Comparison of ENCODE assay signal across 31 cellular contexts in the genomic region with DNA sequence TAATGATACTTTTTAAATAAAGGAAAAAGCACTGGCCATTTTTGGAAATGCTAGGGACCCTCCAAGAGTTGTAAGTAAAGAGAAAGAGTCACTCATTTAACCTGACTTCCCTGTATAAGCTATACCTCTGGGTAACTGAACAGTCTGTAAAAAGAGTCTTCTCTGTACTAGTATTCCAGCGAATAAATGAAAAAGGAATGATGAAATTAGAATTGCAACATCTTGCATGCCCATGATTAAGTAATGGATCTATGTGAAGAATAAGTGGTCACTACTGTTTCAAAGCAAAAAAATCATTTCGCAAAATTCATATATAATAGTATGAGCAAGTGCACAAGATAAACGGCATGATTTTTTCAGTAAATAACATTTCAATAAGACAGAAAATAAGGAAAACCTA.
DNase-seq lines count a peak whose midpoint lies in the region; ATAC-seq and TF ChIP-seq lines count a peak whose summit lies in the region.
"Had no signal": no experiment of that assay in that cellular context is flagged by ENCODE, and none has a peak within 500 bp of the region (broad histone marks: within the 10 kb centered on the region; RNA-seq: fewer than 3 reads in every experiment).

No MANE protein-coding gene starts in this region.

- H2BK5ac ChIP-seq in mesendoderm (ENCODE audit: low read length): no peak overlapping the region

- H3K4ac ChIP-seq in mesendoderm (ENCODE audit: low read depth, low read length): no peak overlapping the region

- no peak overlapping the region for H3K18ac ChIP-seq in mesendoderm (ENCODE audit: low read length)

- H3K9me3 ChIP-seq in osteoblast (ENCODE audit: low read depth, low read length): no peaks in the 10 kb centered on the region
- H3K9me3 ChIP-seq: gastroesophageal sphincter, ovary, SJSA1, thoracic aorta, uterus had no signal

- H3K79me1 ChIP-seq in mesendoderm (ENCODE audit: low read length): no peaks in the 10 kb centered on the region

- H2BK15ac ChIP-seq in mesendoderm (replicated peaks; ENCODE audit: low read depth): no peak overlapping the region

- no peak overlapping the region for H4K8ac ChIP-seq in mesendoderm (ENCODE audit: low read depth, low read length)

- TF ChIP-seq CTCF in osteoblast (IDR thresholded peaks at IDR 0.05; ENCODE audit: extremely low read depth, low read depth, low read length): no peak

- H3K23ac ChIP-seq in mesendoderm (ENCODE audit: low read length): no peak overlapping the region

- H3K36me3 ChIP-seq in osteoblast (ENCODE audit: insufficient read depth, low read length): no peaks in the 10 kb centered on the region
- no peaks in the 10 kb centered on the region for H3K36me3 ChIP-seq in mesendoderm (ENCODE audit: control insufficient read depth, insufficient read depth, low read length)
- H3K36me3 ChIP-seq: cardiac muscle cell, gastroesophageal sphincter, ovary, SJSA1, thoracic aorta, uterus had no signal

- no CpG with 5 or more reads among the region's 3 CpGs for WGBS in mesendoderm (ENCODE audit: extremely low coverage, insufficient coverage, low lambda C conversion rate)

- no peak overlapping the region for H4K5ac ChIP-seq in mesendoderm (ENCODE audit: low read length)

- no peak overlapping the region for H3K27ac ChIP-seq in osteoblast (ENCODE audit: low read depth, low read length)
- no peak overlapping the region for H3K27ac ChIP-seq in mesendoderm (ENCODE audit: low read depth, low read length)
- H3K27ac ChIP-seq: cardiac muscle cell, coronary artery, gastroesophageal sphincter, ovary, SJSA1, skin epidermis, thoracic aorta, uterus had no signal

- H2AFZ ChIP-seq in osteoblast (ENCODE audit: low read length): no peak overlapping the region

- H3K9ac ChIP-seq in mesendoderm (ENCODE audit: low read length): no peak overlapping the region

- H3K79me2 ChIP-seq in osteoblast (ENCODE audit: insufficient read depth, low read length): peaks cover 5% of the 10 kb centered on the region
- no peaks in the 10 kb centered on the region for H3K79me2 ChIP-seq in mesendoderm (ENCODE audit: control insufficient read depth, insufficient read depth, low read length)

- peak; percentile 2 for DNase-seq in NOMO-1 treated with DMSO at 0.1 percent for 48 hours (lab: John Stamatoyannopoulos, UW; ENCODE audit: unreplicated experiment)
- no peak for DNase-seq in NOMO-1 (lab: John Stamatoyannopoulos, UW; ENCODE audit: unreplicated experiment in 2 of 2)
- DNase-seq in NCI-H460 (ENCODE audit: extremely low read depth, low read depth): peak; percentile 67
- DNase-seq in fibroblast of peridontal ligament (ENCODE audit: extremely low read depth): peak; percentile 55
- DNase-seq in osteoblast (ENCODE audit: insufficient read length, low spot score, missing footprints): peak; percentile 21
- no peak for DNase-seq in SIG-M5 treated with dmso at 0.1 percent for 504 hours (lab: John Stamatoyannopoulos, UW; ENCODE audit: unreplicated experiment)
- DNase-seq in mesendoderm: no peak
- DNase-seq: 8988T; activated CD4-positive, alpha-beta T cell treated with anti-CD3 and anti-CD28 coated beads for 48 hours; anterior cingulate cortex; CD8-positive, alpha-beta T cell; effector memory CD4-positive, alpha-beta T cell; KBM-7; MM.1S; NCI-H2107; NCI-H345; NCI-H748 treated with DMSO at 0.1 percent for 48 hours; nephron progenitor cell; ovary; stimulated activated naive CD8-positive, alpha-beta T cell treated with anti-CD3 and anti-CD28 coated beads, Interleukin-15, Interleukin-2, amounts not matched to agents 100 U/mL and 50 U/mL, for 24 hours; T1000; uterus had no signal

- H2AK5ac ChIP-seq in mesendoderm (ENCODE audit: low read length): no peak overlapping the region

- H2BK120ac ChIP-seq in mesendoderm (ENCODE audit: low read depth, low read length): no peak overlapping the region

- peaks cover 8% of the 10 kb centered on the region for H4K20me1 ChIP-seq in osteoblast (ENCODE audit: insufficient read depth, low read length)

- H3K4me3 ChIP-seq in osteoblast (ENCODE audit: insufficient read depth, low read length): no peak overlapping the region
- H3K4me3 ChIP-seq in mesendoderm (ENCODE audit: low read length): no peak overlapping the region
- H3K4me3 ChIP-seq: cardiac muscle cell, coronary artery, gastroesophageal sphincter, lung, ovary, SJSA1, skin epidermis, thoracic aorta, uterus had no signal

- no peak for ATAC-seq in HG03439 (IDR thresholded peaks at IDR 0.05; ENCODE audit: unreplicated experiment)
- ATAC-seq: activated naive CD4-positive, alpha-beta T cell treated with anti-CD3 and anti-CD28 coated beads, Interleukin-2, amount 50 U/mL, for 72 hours; CD8-positive, alpha-beta T cell; gastroesophageal sphincter; stimulated activated naive CD8-positive, alpha-beta T cell treated with anti-CD3 and anti-CD28 coated beads, Interleukin-15, Interleukin-2, amounts not matched to agents 100 U/mL and 50 U/mL, for 24 hours had no signal

- H3K56ac ChIP-seq in mesendoderm (ENCODE audit: low read length): no peak overlapping the region

- H3K27me3 ChIP-seq in osteoblast (ENCODE audit: insufficient read depth, low read length) (no peaks in the 10 kb centered on the region), mesendoderm (ENCODE audit: insufficient read depth, low read length, poor library complexity) (no peaks in the 10 kb centered on the region)
- H3K27me3 ChIP-seq: cardiac muscle cell, gastroesophageal sphincter, ovary, SJSA1, uterus had no signal

- H3K4me1 ChIP-seq in osteoblast (ENCODE audit: insufficient read depth, low read length) (no peaks in the 10 kb centered on the region), mesendoderm (ENCODE audit: control insufficient read depth, low read depth, low read length) (peaks cover 3% of the 10 kb centered on the region)
- H3K4me1 ChIP-seq: gastroesophageal sphincter, SJSA1, uterus had no signal

- no peak overlapping the region for H3K4me2 ChIP-seq in osteoblast (ENCODE audit: insufficient read depth, low read length)
- no peak overlapping the region for H3K4me2 ChIP-seq in mesendoderm (ENCODE audit: low read length)

Comparison
In these comparisons a context has a peak if more than half of its experiments do, and no peak if none do; other contexts are left out.
1. DNase-seq: peak in NOMO-1 treated with DMSO at 0.1 percent for 48 hours (single experiment), NCI-H460 (single experiment), fibroblast of peridontal ligament (single experiment) and osteoblast (single experiment); none in NOMO-1 (0 of 2), SIG-M5 treated with dmso at 0.1 percent for 504 hours (single experiment) and mesendoderm (single experiment).